In genomic region chr17:57559226-57559625, GRCh38 we compare ENCODE assay signal across 19 cellular contexts.
A peak's percentile ranks its signal among the peaks of the same experiment; 100 is the strongest.
DNase-seq lines count a peak whose midpoint lies in the region; ATAC-seq and TF ChIP-seq lines count a peak whose summit lies in the region.
"Had no signal": no experiment of that assay in that cellular context is flagged by ENCODE, and none has a peak within 500 bp of the region (broad histone marks: within the 10 kb centered on the region; RNA-seq: fewer than 3 reads in every experiment).

No MANE protein-coding gene starts in this region.

- H3K4me3 ChIP-seq in SK-N-SH (ENCODE audit: low read depth in 2 of 2, low read length in 1 of 2) = no peak overlapping the region

- no peaks in the 10 kb centered on the region for H3K27me3 ChIP-seq in SK-N-SH (ENCODE audit: insufficient read depth)

- 0 out of 2 replicates have a peak overlapping the region, but pooled peaks have one; percentile 17 for H3K27ac Mint-ChIP-seq in WTC11
- peak overlapping the region; percentile 78 to 93 (median 85) for H3K27ac Mint-ChIP-seq in nephron

- H3K9ac ChIP-seq in SK-N-SH = no peak overlapping the region

- POLR2A ChIA-PET in SK-N-SH (lab: Yijun Ruan, JAX) (interaction anchor here (0.6 to 2.3 kb wide), 15 partner anchors 9 to 138 kb away, joined by 3 to 14 read pairs (median 4); no protein-coding TSS in a partner anchor), WTC11 (lab: Charles Lee) (no interaction called here)

- TF ChIP-seq RAD21 in SK-N-SH (IDR thresholded peaks at IDR 0.05; ENCODE audit: low read length) = no peak

- no peak overlapping the region for H3K4me2 ChIP-seq in SK-N-SH

- H3K4me1 ChIP-seq in SK-N-SH (ENCODE audit: control insufficient read depth in 1 of 2, insufficient read depth in 2 of 2, low read depth in 1 of 2, low read length in 1 of 2) = peaks cover 10 to 94% of the 10 kb centered on the region in 2 experiments; a peak in 3 of 4 replicates

- 86% methylated on average over 7 of the region's 7 CpGs for WGBS in SK-N-SH (ENCODE audit: low lambda C conversion rate)

- no peaks in the 10 kb centered on the region for H3K9me3 ChIP-seq in SK-N-SH

- H3K27me3 Mint-ChIP-seq in WTC11 (ENCODE audit: low read depth) (no peaks in the 10 kb centered on the region), nephron (ENCODE audit: low read depth) (peaks cover 62% of the 10 kb centered on the region)

- no peaks in the 10 kb centered on the region for H3K9me2 ChIP-seq in SK-N-SH

- DNase-seq in SK-N-SH = no peak
- no peak for DNase-seq in WTC11 (ENCODE audit: low spot score)
- no peak for DNase-seq in germinal center (ENCODE audit: low spot score)
- no peak for DNase-seq in NCI-H1930 (lab: John Stamatoyannopoulos, UW)
- no peak for DNase-seq in left lobe of liver (ENCODE audit: low spot score)
- DNase-seq: 8988T, COR-L47, GF-D8, NCI-H1105 treated with DMSO at 0.1 percent for 48 hours, NCI-H187, NCI-H2171, NCI-H446 treated with DMSO at 0.1 percent for 48 hours, NCI-H774, SIG-M5 had no signal

- H3K36me3 Mint-ChIP-seq in WTC11 = no peaks in the 10 kb centered on the region
- peaks cover 6% of the 10 kb centered on the region for H3K36me3 Mint-ChIP-seq in nephron (ENCODE audit: low read depth)
- H3K36me3 Mint-ChIP-seq: CD14-positive monocyte had no signal

- no peaks in the 10 kb centered on the region for H3K79me2 ChIP-seq in SK-N-SH (ENCODE audit: insufficient read depth)

- no peak overlapping the region for H3K4me3 Mint-ChIP-seq in WTC11
- H3K4me3 Mint-ChIP-seq in nephron = no peak overlapping the region
- H3K4me3 Mint-ChIP-seq: CD14-positive monocyte had no signal

- H2AFZ ChIP-seq in SK-N-SH (ENCODE audit: low read depth) = no peak overlapping the region

- H3K4me1 Mint-ChIP-seq in WTC11 (peaks cover 38% of the 10 kb centered on the region), nephron (peaks cover 69% of the 10 kb centered on the region)

- H4K20me1 ChIP-seq in SK-N-SH (ENCODE audit: insufficient read depth) = no peaks in the 10 kb centered on the region

- TF ChIP-seq CTCF in SK-N-SH (IDR thresholded peaks at IDR 0.05) (no peak), WTC11 (IDR thresholded peaks at IDR 0.05) (no peak), nephron (IDR thresholded peaks at IDR 0.05; ENCODE audit: unreplicated experiment in 3 of 3) (no peak)

- H3K36me3 ChIP-seq in SK-N-SH (replicated peaks in 1 of 2; ENCODE audit: control insufficient read depth in 1 of 2, insufficient read depth in 2 of 2, low read length in 1 of 2) = no peaks in the 10 kb centered on the region

- TF ChIP-seq EP300 in SK-N-SH (IDR thresholded peaks at IDR 0.05; ENCODE audit: borderline replicate concordance in 1 of 2, low read depth in 1 of 2, low read length in 1 of 2) = no peak; a peak in 1 of 4 replicates

- H3K9me3 Mint-ChIP-seq in WTC11 (no peaks in the 10 kb centered on the region), nephron (no peaks in the 10 kb centered on the region)
- H3K9me3 Mint-ChIP-seq: CD14-positive monocyte had no signal

- H3F3A ChIP-seq in SK-N-SH (replicated peaks; ENCODE audit: insufficient read depth) = no peaks in the 10 kb centered on the region

- CTCF ChIA-PET in SK-N-SH (lab: Yijun Ruan, JAX) = interaction anchor here (1.0 to 2.5 kb wide), 11 partner anchors 14 to 225 kb away, joined by 3 to 14 read pairs (median 4); no protein-coding TSS in a partner anchor
- CTCF ChIA-PET in WTC11 (lab: Charles Lee) = no interaction called here

- H3K27ac ChIP-seq in SK-N-SH (ENCODE audit: low read depth in 2 of 2, low read length in 1 of 2) = peak overlapping the region in 1 of 2 experiments; percentile 99; a peak in 2 of 4 replicates

- ATAC-seq in SK-N-SH treated with all-trans-retinoic acid at 6 μM for 48 hours (no peak; the same call in 2 of the 3 replicates), WTC11 (no peak), GM19351 (IDR thresholded peaks at IDR 0.05; ENCODE audit: unreplicated experiment) (no peak), left lobe of liver (no peak)
- ATAC-seq: HCT116 had no signal

TF ChIP-seq in SK-N-SH, 30 proteins besides CTCF, POLR2A, EP300 and RAD21:
- TF ChIP-seq RCOR1 (IDR thresholded peaks at IDR 0.05; ENCODE audit: low read length) (0 out of 2 replicates have a peak, but pooled peaks have one; percentile 36), TCF12 (IDR thresholded peaks at IDR 0.05) (no peak)
TF ChIP-seq in SK-N-SH: peak in this region for 1.

TF ChIP-seq in SK-N-SH treated with all-trans-retinoic acid at 6 μM for 48 hours, 23 proteins besides CTCF, POLR2A, EP300 and RAD21:
- TF ChIP-seq SNAI2 (CRISPR knock-in tag; IDR thresholded peaks at IDR 0.05) (no peak), TCF4 (CRISPR knock-in tag; IDR thresholded peaks at IDR 0.05; ENCODE audit: borderline replicate concordance) (no peak)

TF ChIP-seq in WTC11, 78 proteins besides CTCF, POLR2A, EP300 and RAD21 (continues in another document):
- no peak for TF ChIP-seq ZNF317 (CRISPR knock-in tag; IDR thresholded peaks at IDR 0.05; ENCODE audit: borderline replicate concordance, low read depth)
- no peak for TF ChIP-seq ATF6 (CRISPR knock-in tag; IDR thresholded peaks at IDR 0.05)
- TF ChIP-seq, protein P1, sequence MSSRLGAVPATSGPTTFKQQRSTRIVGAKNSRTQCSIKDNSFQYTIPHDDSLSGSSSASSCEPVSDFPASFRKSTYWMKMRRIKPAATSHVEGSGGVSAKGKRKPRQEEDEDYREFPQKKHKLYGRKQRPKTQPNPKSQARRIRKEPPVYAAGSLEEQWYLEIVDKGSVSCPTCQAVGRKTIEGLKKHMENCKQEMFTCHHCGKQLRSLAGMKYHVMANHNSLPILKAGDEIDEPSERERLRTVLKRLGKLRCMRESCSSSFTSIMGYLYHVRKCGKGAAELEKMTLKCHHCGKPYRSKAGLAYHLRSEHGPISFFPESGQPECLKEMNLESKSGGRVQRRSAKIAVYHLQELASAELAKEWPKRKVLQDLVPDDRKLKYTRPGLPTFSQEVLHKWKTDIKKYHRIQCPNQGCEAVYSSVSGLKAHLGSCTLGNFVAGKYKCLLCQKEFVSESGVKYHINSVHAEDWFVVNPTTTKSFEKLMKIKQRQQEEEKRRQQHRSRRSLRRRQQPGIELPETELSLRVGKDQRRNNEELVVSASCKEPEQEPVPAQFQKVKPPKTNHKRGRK (CRISPR knock-in tag; IDR thresholded peaks at IDR 0.05; ENCODE audit: borderline replicate concordance) = no peak
- TF ChIP-seq, protein P2, sequence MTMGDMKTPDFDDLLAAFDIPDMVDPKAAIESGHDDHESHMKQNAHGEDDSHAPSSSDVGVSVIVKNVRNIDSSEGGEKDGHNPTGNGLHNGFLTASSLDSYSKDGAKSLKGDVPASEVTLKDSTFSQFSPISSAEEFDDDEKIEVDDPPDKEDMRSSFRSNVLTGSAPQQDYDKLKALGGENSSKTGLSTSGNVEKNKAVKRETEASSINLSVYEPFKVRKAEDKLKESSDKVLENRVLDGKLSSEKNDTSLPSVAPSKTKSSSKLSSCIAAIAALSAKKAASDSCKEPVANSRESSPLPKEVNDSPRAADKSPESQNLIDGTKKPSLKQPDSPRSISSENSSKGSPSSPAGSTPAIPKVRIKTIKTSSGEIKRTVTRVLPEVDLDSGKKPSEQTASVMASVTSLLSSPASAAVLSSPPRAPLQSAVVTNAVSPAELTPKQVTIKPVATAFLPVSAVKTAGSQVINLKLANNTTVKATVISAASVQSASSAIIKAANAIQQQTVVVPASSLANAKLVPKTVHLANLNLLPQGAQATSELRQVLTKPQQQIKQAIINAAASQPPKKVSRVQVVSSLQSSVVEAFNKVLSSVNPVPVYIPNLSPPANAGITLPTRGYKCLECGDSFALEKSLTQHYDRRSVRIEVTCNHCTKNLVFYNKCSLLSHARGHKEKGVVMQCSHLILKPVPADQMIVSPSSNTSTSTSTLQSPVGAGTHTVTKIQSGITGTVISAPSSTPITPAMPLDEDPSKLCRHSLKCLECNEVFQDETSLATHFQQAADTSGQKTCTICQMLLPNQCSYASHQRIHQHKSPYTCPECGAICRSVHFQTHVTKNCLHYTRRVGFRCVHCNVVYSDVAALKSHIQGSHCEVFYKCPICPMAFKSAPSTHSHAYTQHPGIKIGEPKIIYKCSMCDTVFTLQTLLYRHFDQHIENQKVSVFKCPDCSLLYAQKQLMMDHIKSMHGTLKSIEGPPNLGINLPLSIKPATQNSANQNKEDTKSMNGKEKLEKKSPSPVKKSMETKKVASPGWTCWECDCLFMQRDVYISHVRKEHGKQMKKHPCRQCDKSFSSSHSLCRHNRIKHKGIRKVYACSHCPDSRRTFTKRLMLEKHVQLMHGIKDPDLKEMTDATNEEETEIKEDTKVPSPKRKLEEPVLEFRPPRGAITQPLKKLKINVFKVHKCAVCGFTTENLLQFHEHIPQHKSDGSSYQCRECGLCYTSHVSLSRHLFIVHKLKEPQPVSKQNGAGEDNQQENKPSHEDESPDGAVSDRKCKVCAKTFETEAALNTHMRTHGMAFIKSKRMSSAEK (CRISPR knock-in tag; IDR thresholded peaks at IDR 0.05; ENCODE audit: borderline replicate concordance) = no peak
- TF ChIP-seq EMX1 (CRISPR knock-in tag; IDR thresholded peaks at IDR 0.05) = no peak
- TF ChIP-seq MXD4 (CRISPR knock-in tag; IDR thresholded peaks at IDR 0.05; ENCODE audit: borderline replicate concordance) = no peak
- no peak for TF ChIP-seq CDX4 (CRISPR knock-in tag; IDR thresholded peaks at IDR 0.05; ENCODE audit: borderline replicate concordance)
- no peak for TF ChIP-seq PRRX2 (CRISPR knock-in tag; IDR thresholded peaks at IDR 0.05)
